In genomic region chr6:121597654-121598053, GRCh38 we compare ENCODE assay signal across 12 cellular contexts.
A peak's percentile ranks its signal among the peaks of the same experiment; 100 is the strongest.
DNase-seq lines count a peak whose midpoint lies in the region; ATAC-seq and TF ChIP-seq lines count a peak whose summit lies in the region.
"Had no signal": no experiment of that assay in that cellular context is flagged by ENCODE, and none has a peak within 500 bp of the region (broad histone marks: within the 10 kb centered on the region; RNA-seq: fewer than 3 reads in every experiment).

No MANE protein-coding gene starts in this region.

- no peak overlapping the region for H3K4me2 ChIP-seq in mammary epithelial cell (ENCODE audit: insufficient read depth, low read depth, low read length)

- H3K4me1 ChIP-seq in mammary epithelial cell (ENCODE audit: insufficient read depth, low read length) (peaks cover 3% of the 10 kb centered on the region), adipocyte (ENCODE audit: control insufficient read depth, insufficient read depth, low read length) (peaks cover 16% of the 10 kb centered on the region), urinary bladder (ENCODE audit: insufficient read depth) (no peaks in the 10 kb centered on the region)
- H3K4me1 ChIP-seq: colonic mucosa had no signal

- DNase-seq in mammary epithelial cell (peak; percentile 51), MCF 10A (ENCODE audit: unreplicated experiment) (no peak), adipocyte (ENCODE audit: low read depth) (peak; percentile 62), foreskin fibroblast (peak; percentile 53 to 80)
- no peak for DNase-seq in activated CD4-positive, alpha-beta T cell treated with anti-CD3 and anti-CD28 coated beads, Interleukin-2, amount 50 U/mL, for 1 hour
- DNase-seq in activated CD8-positive, alpha-beta T cell treated with anti-CD3 and anti-CD28 coated beads for 36 hours, result no peak
- DNase-seq: 8988T, Calu3, colonic mucosa, midbrain had no signal

- H3K4me1 Mint-ChIP-seq in MCF 10A (ENCODE audit: insufficient read depth, unreplicated experiment), result peaks cover 9% of the 10 kb centered on the region
- no peaks in the 10 kb centered on the region for H3K4me1 Mint-ChIP-seq in activated CD8-positive, alpha-beta T cell treated with anti-CD3 and anti-CD28 coated beads for 36 hours (ENCODE audit: low read depth)

- dilution Hi-C loops in mammary epithelial cell (cut with HindIII; ENCODE audit: low sequenced_read_pairs), result no loop called here

- intact Hi-C loops in mammary epithelial cell (cut with micrococcal nuclease), result no loop called here
- intact Hi-C loops in MCF 10A (cut with micrococcal nuclease), result no loop called here
- intact Hi-C loops in activated CD8-positive, alpha-beta T cell treated with anti-CD3 and anti-CD28 coated beads for 36 hours (cut with micrococcal nuclease), result no loop called here

- no peak for TF ChIP-seq CTCF in mammary epithelial cell (conservative IDR thresholded peaks at IDR 0.05 in 1 of 2, IDR thresholded peaks at IDR 0.05 in 1 of 2; ENCODE audit: extremely low read depth in 1 of 2, insufficient read depth in 1 of 2, low read depth in 1 of 2, low read length in 2 of 2)
- TF ChIP-seq CTCF in MCF 10A (IDR thresholded peaks at IDR 0.05; ENCODE audit: unreplicated experiment), result no peak
- TF ChIP-seq CTCF in foreskin fibroblast (IDR thresholded peaks at IDR 0.05; ENCODE audit: low read depth, low read length), result no peak
- TF ChIP-seq CTCF in activated CD8-positive, alpha-beta T cell treated with anti-CD3 and anti-CD28 coated beads for 36 hours (IDR thresholded peaks at IDR 0.05), result no peak

- H3K9me3 ChIP-seq in mammary epithelial cell (replicated peaks; ENCODE audit: insufficient read depth, low read length) (no peaks in the 10 kb centered on the region), adipocyte (ENCODE audit: control insufficient read depth, low read length) (no peaks in the 10 kb centered on the region)
- H3K9me3 ChIP-seq: colonic mucosa had no signal

- no peaks in the 10 kb centered on the region for H3K27me3 Mint-ChIP-seq in MCF 10A (ENCODE audit: insufficient read depth, unreplicated experiment)
- H3K27me3 Mint-ChIP-seq in activated CD8-positive, alpha-beta T cell treated with anti-CD3 and anti-CD28 coated beads for 36 hours, result no peaks in the 10 kb centered on the region

- H3K27ac ChIP-seq in mammary epithelial cell (ENCODE audit: insufficient read depth, low read depth, low read length) (no peak overlapping the region), urinary bladder (ENCODE audit: low read depth) (peak overlapping the region; percentile 23)
- H3K27ac ChIP-seq: colonic mucosa had no signal

- H2AFZ ChIP-seq in mammary epithelial cell (ENCODE audit: low read depth, low read length), result peak overlapping the region; percentile 86

- H3K27ac Mint-ChIP-seq in MCF 10A (ENCODE audit: low read depth, unreplicated experiment), result no peak overlapping the region
- no peak overlapping the region for H3K27ac Mint-ChIP-seq in activated CD8-positive, alpha-beta T cell treated with anti-CD3 and anti-CD28 coated beads for 36 hours

- H3K4me3 Mint-ChIP-seq in MCF 10A (ENCODE audit: unreplicated experiment), result no peak overlapping the region
- no peak overlapping the region for H3K4me3 Mint-ChIP-seq in activated CD8-positive, alpha-beta T cell treated with anti-CD3 and anti-CD28 coated beads for 36 hours

- H3K9ac ChIP-seq in mammary epithelial cell (ENCODE audit: insufficient read depth, low read length) (no peak overlapping the region), adipocyte (ENCODE audit: low read length) (no peak overlapping the region)

- H3K36me3 ChIP-seq in mammary epithelial cell (ENCODE audit: insufficient read depth, low read length), result no peaks in the 10 kb centered on the region
- no peaks in the 10 kb centered on the region for H3K36me3 ChIP-seq in adipocyte (ENCODE audit: control insufficient read depth, insufficient read depth, low read length, severe bottlenecking)
- peaks cover 2% of the 10 kb centered on the region for H3K36me3 ChIP-seq in urinary bladder (ENCODE audit: insufficient read depth)
- H3K36me3 ChIP-seq: colonic mucosa had no signal

- no peak overlapping the region for H3K4me3 ChIP-seq in mammary epithelial cell (replicated peaks in 1 of 3; ENCODE audit: insufficient read depth in 1 of 3, low read depth in 2 of 3, low read length in 3 of 3)
- no peak overlapping the region for H3K4me3 ChIP-seq in adipocyte (ENCODE audit: low read length)
- H3K4me3 ChIP-seq in foreskin fibroblast (ENCODE audit: low read depth in 1 of 2, low read length in 2 of 2), result no peak overlapping the region
- H3K4me3 ChIP-seq in urinary bladder (ENCODE audit: low read depth, low read length), result no peak overlapping the region
- H3K4me3 ChIP-seq: colonic mucosa had no signal

- in situ Hi-C loops in mammary epithelial cell (cut with MboI; ENCODE audit: low sequenced_read_pairs in 2 of 2), result no loop called here

- H3K9me3 Mint-ChIP-seq in MCF 10A (ENCODE audit: unreplicated experiment), result no peaks in the 10 kb centered on the region
- H3K9me3 Mint-ChIP-seq in activated CD8-positive, alpha-beta T cell treated with anti-CD3 and anti-CD28 coated beads for 36 hours, result no peaks in the 10 kb centered on the region

- POLR2A ChIA-PET in MCF 10A (lab: Yijun Ruan, JAX), result interaction anchor here (1.1 kb wide), 1 partner anchor 90 kb away, joined by 3 read pairs; no protein-coding TSS in a partner anchor
- POLR2A ChIA-PET in activated CD8-positive, alpha-beta T cell treated with anti-CD3 and anti-CD28 coated beads for 36 hours (lab: Charles Lee), result no interaction called here

- H3K79me2 ChIP-seq in mammary epithelial cell (ENCODE audit: insufficient read depth, low read length), result no peaks in the 10 kb centered on the region

- no peak for ATAC-seq in activated CD8-positive, alpha-beta T cell treated with anti-CD3 and anti-CD28 coated beads for 36 hours
- no peak for ATAC-seq in HG03432 (IDR thresholded peaks at IDR 0.05; ENCODE audit: unreplicated experiment)

- H3K36me3 Mint-ChIP-seq in MCF 10A (ENCODE audit: insufficient read depth, unreplicated experiment), result no peaks in the 10 kb centered on the region
- H3K36me3 Mint-ChIP-seq in activated CD8-positive, alpha-beta T cell treated with anti-CD3 and anti-CD28 coated beads for 36 hours (ENCODE audit: low read depth), result no peaks in the 10 kb centered on the region

- BruUV-seq in mammary epithelial cell (replicated peaks; lab: Mats Ljungman, UMichigan) (no TSS peak), MCF 10A (replicated peaks; lab: Mats Ljungman, UMichigan) (no TSS peak)

- CTCF ChIA-PET in mammary epithelial cell (lab: Charles Lee; ENCODE audit: low non-redundant PET) (no interaction called here), MCF 10A (lab: Yijun Ruan, JAX) (no interaction called here)
- CTCF ChIA-PET in activated CD8-positive, alpha-beta T cell treated with anti-CD3 and anti-CD28 coated beads for 36 hours (lab: Charles Lee), result no interaction called here

- H4K20me1 ChIP-seq in mammary epithelial cell (ENCODE audit: insufficient read depth, low read length), result no peaks in the 10 kb centered on the region

- H3K27me3 ChIP-seq in mammary epithelial cell (ENCODE audit: insufficient read depth, low read length) (no peaks in the 10 kb centered on the region), adipocyte (replicated peaks; ENCODE audit: control insufficient read depth, insufficient read depth, low read length) (no peaks in the 10 kb centered on the region)
- H3K27me3 ChIP-seq: colonic mucosa had no signal

- 45% methylated on average over 3 of the region's 3 CpGs for WGBS in mammary epithelial cell (ENCODE audit: low coverage, missing lambda C conversion rate)
- 79% methylated on average over 3 of the region's 3 CpGs for whole genome bisulfite sequencing in urinary bladder

Comparison
In these comparisons a context has a peak if more than half of its experiments do, and no peak if none do; other contexts are left out.
1. DNase-seq: peak in mammary epithelial cell (single experiment), adipocyte (single experiment) and foreskin fibroblast (2 of 2); none in MCF 10A (single experiment), activated CD4-positive, alpha-beta T cell treated with anti-CD3 and anti-CD28 coated beads, Interleukin-2, amount 50 U/mL, for 1 hour (single experiment) and activated CD8-positive, alpha-beta T cell treated with anti-CD3 and anti-CD28 coated beads for 36 hours (single experiment).